Comparison of ENCODE assay signal across 16 cellular contexts in genomic region chr17:78230996-78231931, GRCh38. TPM values are rescaled to one million over a fixed set of nuclear protein-coding genes. Genes with fewer than 3 reads are reported as not detected.
DNase-seq lines count a peak whose midpoint lies in the region; ATAC-seq and TF ChIP-seq lines count a peak whose summit lies in the region.
"Had no signal": no experiment of that assay in that cellular context is flagged by ENCODE, and none has a peak within 500 bp of the region (broad histone marks: within the 10 kb centered on the region; RNA-seq: fewer than 3 reads in every experiment).

TMEM235 (plus strand) TSS chr17:78231631; CDS start chr17:78232024, 393 bp downstream.

- H3K9me3 ChIP-seq in HEK293 (ENCODE audit: control insufficient read depth, insufficient read depth, low read depth, low read length) (no peaks in the 10 kb centered on the region), iPS-18c (ENCODE audit: control insufficient read depth, insufficient read depth, low read length) (no peaks in the 10 kb centered on the region), smooth muscle cell (replicated peaks; ENCODE audit: low read depth) (no peaks in the 10 kb centered on the region)

- H3K27ac ChIP-seq in HEK293 (ENCODE audit: extremely low read depth, low read depth, low read length), result no peak within 1 kb of the TSS
- no peak within 1 kb of the TSS for H3K27ac ChIP-seq in smooth muscle cell (ENCODE audit: low read depth)

- CTCF ChIA-PET in HEK293 (lab: Yijun Ruan, JAX) (interaction anchor here (1.1 to 2.0 kb wide), 2 partner anchors 20 kb away, joined by 4 to 5 read pairs; no protein-coding TSS in a partner anchor), activated B cell treated with CpG ODN at 0.5 μM for 24 hours (lab: Charles Lee) (no interaction called here)

- peak; percentile 23 for ATAC-seq in activated B cell treated with CpG ODN at 0.5 μM for 24 hours (ENCODE audit: low read depth)

- no peaks in the 10 kb centered on the region for H3K36me3 Mint-ChIP-seq in activated B cell treated with CpG ODN at 0.5 μM for 24 hours (ENCODE audit: low read depth)

- H3F3A ChIP-seq in smooth muscle cell (ENCODE audit: low read depth), result no peaks in the 10 kb centered on the region

- intact Hi-C loops in activated B cell treated with CpG ODN at 0.5 μM for 24 hours (cut with micrococcal nuclease), result no loop called here

- no peaks in the 10 kb centered on the region for H3K9me3 Mint-ChIP-seq in activated B cell treated with CpG ODN at 0.5 μM for 24 hours
- H3K9me3 Mint-ChIP-seq: activated naive CD4-positive, alpha-beta T cell treated with anti-CD3 and anti-CD28 coated beads for 36 hours; stimulated activated naive CD8-positive, alpha-beta T cell treated with anti-CD3 and anti-CD28 coated beads, Interleukin-15, Interleukin-2, amounts not matched to agents 100 ng/mL and 50 ng/mL, for 24 hours had no signal

- no peak within 1 kb of the TSS for H3K4me3 Mint-ChIP-seq in activated B cell treated with CpG ODN at 0.5 μM for 24 hours
- H3K4me3 Mint-ChIP-seq: activated naive CD4-positive, alpha-beta T cell treated with anti-CD3 and anti-CD28 coated beads for 36 hours; stimulated activated naive CD8-positive, alpha-beta T cell treated with anti-CD3 and anti-CD28 coated beads, Interleukin-15, Interleukin-2, amounts not matched to agents 100 ng/mL and 50 ng/mL, for 24 hours had no signal

- no peak within 1 kb of the TSS for H3K9ac ChIP-seq in smooth muscle cell (ENCODE audit: low read depth)

- DNase-seq in activated B cell treated with CpG ODN at 0.5 μM for 24 hours (no peak), smooth muscle cell (lab: John Stamatoyannopoulos, UW; ENCODE audit: unreplicated experiment) (no peak), epidermal melanocyte (ENCODE audit: insufficient read length, low spot score) (no peak)
- no peak for DNase-seq in stimulated activated CD4-positive, alpha-beta T cell treated with anti-CD3 and anti-CD28 coated beads, Interleukin-12 subunit alpha, Interleukin-12 subunit beta, amount 100 ng/mL, for 4 hours
- DNase-seq in effector CD4-positive, alpha-beta T cell, result no peak
- DNase-seq: cerebellar nuclear complex; NCI-H187; NCI-H82; SHP77; stimulated activated CD4-positive, alpha-beta T cell treated with anti-CD3 and anti-CD28 coated beads, Interleukin-4, amount 100 ng/mL, for 24 hours had no signal

- peaks cover 13% of the 10 kb centered on the region for H3K4me1 Mint-ChIP-seq in activated B cell treated with CpG ODN at 0.5 μM for 24 hours

- no peak within 1 kb of the TSS for H2AFZ ChIP-seq in smooth muscle cell (ENCODE audit: low read depth)

- H3K27me3 ChIP-seq in smooth muscle cell (ENCODE audit: low read depth), result peaks cover 39% of the 10 kb centered on the region

- H4K20me1 ChIP-seq in smooth muscle cell (ENCODE audit: low read depth), result no peaks in the 10 kb centered on the region

- H3K36me3 ChIP-seq in HEK293 (ENCODE audit: control insufficient read depth in 2 of 2, insufficient read depth in 1 of 2, low read length in 2 of 2) (no peaks in the 10 kb centered on the region), smooth muscle cell (ENCODE audit: low read depth) (no peaks in the 10 kb centered on the region)

- no peak for TF ChIP-seq CTCF in HEK293 (tag by site-specific recombination; IDR thresholded peaks at IDR 0.05)
- no peak for TF ChIP-seq CTCF in activated B cell treated with CpG ODN at 0.5 μM for 24 hours (IDR thresholded peaks at IDR 0.05)
- TF ChIP-seq CTCF in smooth muscle cell (IDR thresholded peaks at IDR 0.05; ENCODE audit: borderline replicate concordance, insufficient read depth, poor library complexity, severe bottlenecking), result no peak

- peak within 1 kb of the TSS; percentile 68 for H3K4me2 ChIP-seq in smooth muscle cell

- H3K79me2 ChIP-seq in smooth muscle cell (ENCODE audit: low read depth), result no peaks in the 10 kb centered on the region

- H3K4me3 ChIP-seq in HEK293 (ENCODE audit: low read depth, low read length) (no peak within 1 kb of the TSS), iPS-18c (ENCODE audit: insufficient read depth, low read depth, low read length) (peak within 1 kb of the TSS; percentile 53), smooth muscle cell (no peak within 1 kb of the TSS)

- peaks cover 24% of the 10 kb centered on the region for H3K27me3 Mint-ChIP-seq in activated B cell treated with CpG ODN at 0.5 μM for 24 hours

- H3K4me1 ChIP-seq in HEK293 (ENCODE audit: control insufficient read depth, insufficient read depth, low read length) (no peaks in the 10 kb centered on the region), smooth muscle cell (ENCODE audit: low read depth) (no peaks in the 10 kb centered on the region)

- 48% methylated on average over 35 of the region's 51 CpGs for WGBS in smooth muscle cell (ENCODE audit: low lambda C conversion rate)

- POLR2A ChIA-PET in HEK293 (lab: Yijun Ruan, JAX) (no interaction called here), activated B cell treated with CpG ODN at 0.5 μM for 24 hours (lab: Charles Lee) (interaction anchor here (0.6 to 1.2 kb wide), 2 partner anchors 13 to 62 kb away, joined by 3 to 6 read pairs; no protein-coding TSS in a partner anchor)

- H3K27ac Mint-ChIP-seq in activated B cell treated with CpG ODN at 0.5 μM for 24 hours, result no peak within 1 kb of the TSS
- H3K27ac Mint-ChIP-seq: activated naive CD4-positive, alpha-beta T cell treated with anti-CD3 and anti-CD28 coated beads for 36 hours; stimulated activated naive CD8-positive, alpha-beta T cell treated with anti-CD3 and anti-CD28 coated beads, Interleukin-15, Interleukin-2, amounts not matched to agents 100 ng/mL and 50 ng/mL, for 24 hours had no signal

TF ChIP-seq in HEK293, 187 proteins besides CTCF, POLR2A, EP300 and RAD21:
- no peak for TF ChIP-seq ZNF292 (tag by site-specific recombination; IDR thresholded peaks at IDR 0.05; ENCODE audit: borderline replicate concordance, low read depth)
- TF ChIP-seq ZNF514 (tag by site-specific recombination; IDR thresholded peaks at IDR 0.05), result no peak
- no peak for TF ChIP-seq ZFP69B (tag by site-specific recombination; IDR thresholded peaks at IDR 0.05)
- no peak for TF ChIP-seq ZNF433 (tag by site-specific recombination; IDR thresholded peaks at IDR 0.05; ENCODE audit: low read depth)
- TF ChIP-seq BCL6B (tag by site-specific recombination; IDR thresholded peaks at IDR 0.05), result no peak
- TF ChIP-seq ZFHX2 (tag by site-specific recombination; conservative IDR thresholded peaks at IDR 0.05), result 0 out of 2 replicates have a peak, but pooled peaks have one; percentile 19
- no peak for TF ChIP-seq KLF1 (tag by site-specific recombination; IDR thresholded peaks at IDR 0.05)

RNA-seq across cellular contexts. Expression of gene TMEM235, which starts in this region (rescaled TPM):
- total RNA-seq in activated B cell treated with CpG ODN at 0.5 μM for 24 hours, result not detected in 2 replicates
- total RNA-seq in smooth muscle cell, result not detected in 2 replicates
- not detected in 2 replicates for polyA plus RNA-seq in smooth muscle cell
- total RNA-seq: activated naive CD4-positive, alpha-beta T cell treated with anti-CD3 and anti-CD28 coated beads for 36 hours; fibroblast of lung; renal cortical epithelial cell had no signal
- polyA plus RNA-seq: fibroblast of lung had no signal

Comparison
In these comparisons a context has a peak if more than half of its experiments do, and no peak if none do; other contexts are left out.
1. Peak in ATAC-seq in activated B cell treated with CpG ODN at 0.5 μM for 24 hours; RNA of the gene not detected or under 1 TPM.